Comparison of ENCODE assay signal across 7 cellular contexts in genomic region chr12:57632369-57632897, GRCh38. TPM values are rescaled to one million over a fixed set of nuclear protein-coding genes. Genes with fewer than 3 reads are reported as not detected.
A peak's percentile ranks its signal among the peaks of the same experiment; 100 is the strongest.
DNase-seq lines count a peak whose midpoint lies in the region; ATAC-seq and TF ChIP-seq lines count a peak whose summit lies in the region.

No MANE protein-coding gene starts in this region.

- no peak overlapping the region for H3K27ac ChIP-seq in rectal smooth muscle tissue (ENCODE audit: low read depth, low read length)

- H3K27me3 ChIP-seq in rectal smooth muscle tissue (ENCODE audit: control insufficient read depth, insufficient read depth, low read length): peaks cover 13% of the 10 kb centered on the region

- peak overlapping the region; percentile 59 for H3K4me3 ChIP-seq in GM12865 (ENCODE audit: low read depth, low read length)
- peak overlapping the region; percentile 58 for H3K4me3 ChIP-seq in rectal smooth muscle tissue (ENCODE audit: low read length)

- no peak overlapping the region for H3K9ac ChIP-seq in rectal smooth muscle tissue (ENCODE audit: low read length)

- DNase-seq in GM12865 (ENCODE audit: low read depth) (no peak), HuH-7 (ENCODE audit: low spot score) (peak; percentile 66), Right ventricle myocardium superior (no peak), pons (ENCODE audit: low spot score) (no peak), NCI-H2196 treated with DMSO at 0.1 percent for 48 hours (lab: John Stamatoyannopoulos, UW; ENCODE audit: unreplicated experiment) (no peak)
- peak; percentile 37 to 40 for DNase-seq in activated T-cell treated with anti-CD3 and anti-CD28 coated beads, Interleukin-2, amount 50 U/mL, for 72 hours

- ATAC-seq in activated T-cell treated with anti-CD3 and anti-CD28 coated beads, Interleukin-2, amount 50 U/mL, for 72 hours (replicated peaks in 1 of 2): peak; percentile 43 to 46
- peak; percentile 54 for ATAC-seq in Right ventricle myocardium superior (ENCODE audit: poor library complexity)

- peak overlapping the region; percentile 86 for H3K4me3 Mint-ChIP-seq in activated T-cell treated with anti-CD3 and anti-CD28 coated beads, Interleukin-2, amount 50 U/mL, for 72 hours

- peaks cover 15% of the 10 kb centered on the region for H3K4me1 Mint-ChIP-seq in activated T-cell treated with anti-CD3 and anti-CD28 coated beads, Interleukin-2, amount 50 U/mL, for 72 hours (ENCODE audit: low read depth)

- H3K27ac Mint-ChIP-seq in activated T-cell treated with anti-CD3 and anti-CD28 coated beads, Interleukin-2, amount 50 U/mL, for 72 hours: no peak overlapping the region

- no peaks in the 10 kb centered on the region for H3K9me3 Mint-ChIP-seq in activated T-cell treated with anti-CD3 and anti-CD28 coated beads, Interleukin-2, amount 50 U/mL, for 72 hours

- H3K36me3 Mint-ChIP-seq in activated T-cell treated with anti-CD3 and anti-CD28 coated beads, Interleukin-2, amount 50 U/mL, for 72 hours (ENCODE audit: insufficient read depth in 2 of 2): no peaks in the 10 kb centered on the region

- no peak for TF ChIP-seq CTCF in GM12865 (IDR thresholded peaks at IDR 0.05; ENCODE audit: insufficient read depth, low read depth, low read length, missing control alignments)

- H3K27me3 Mint-ChIP-seq in activated T-cell treated with anti-CD3 and anti-CD28 coated beads, Interleukin-2, amount 50 U/mL, for 72 hours (ENCODE audit: low read depth): peaks cover 46% of the 10 kb centered on the region

- H3K36me3 ChIP-seq in rectal smooth muscle tissue (ENCODE audit: control insufficient read depth, insufficient read depth, low read length): no peaks in the 10 kb centered on the region

- no peaks in the 10 kb centered on the region for H3K4me1 ChIP-seq in rectal smooth muscle tissue (ENCODE audit: control insufficient read depth, insufficient read depth, low read length)

- intact Hi-C loops in Right ventricle myocardium superior (cut with DNase I): no loop called here

RNA-seq across cellular contexts. Expression of gene B4GALNT1, which starts 0.6 kb away (rescaled TPM):
- 1 to 10 TPM; 2.5 to 3.8 TPM for total RNA-seq in activated T-cell treated with anti-CD3 and anti-CD28 coated beads, Interleukin-2, amount 50 U/mL, for 72 hours
- 5.6 TPM for total RNA-seq in Right ventricle myocardium superior

RNA-seq across cellular contexts. Expression of gene ARHGEF25, which starts 21.2 kb away (rescaled TPM):
- 1 to 10 TPM; 2.8 to 5.3 TPM for total RNA-seq in activated T-cell treated with anti-CD3 and anti-CD28 coated beads, Interleukin-2, amount 50 U/mL, for 72 hours
- 14.3 TPM for total RNA-seq in Right ventricle myocardium superior

RNA-seq across cellular contexts. Expression of gene DTX3, which starts 27.8 kb away (rescaled TPM):
- 10 to 100 TPM; 44.3 to 52.7 TPM for total RNA-seq in activated T-cell treated with anti-CD3 and anti-CD28 coated beads, Interleukin-2, amount 50 U/mL, for 72 hours
- total RNA-seq in Right ventricle myocardium superior: 21.7 TPM

RNA-seq across cellular contexts. Expression of gene PIP4K2C, which starts 41.4 kb away (rescaled TPM):
- 10 to 100 TPM; 21.3 to 23.1 TPM for total RNA-seq in activated T-cell treated with anti-CD3 and anti-CD28 coated beads, Interleukin-2, amount 50 U/mL, for 72 hours
- 12.4 TPM for total RNA-seq in Right ventricle myocardium superior

Comparison
In these comparisons a context has a peak if more than half of its experiments do, and no peak if none do; other contexts are left out.
1. DNase-seq: peak in HuH-7 (single experiment) and activated T-cell treated with anti-CD3 and anti-CD28 coated beads, Interleukin-2, amount 50 U/mL, for 72 hours (2 of 2); none in GM12865 (single experiment), Right ventricle myocardium superior (single experiment), pons (single experiment) and NCI-H2196 treated with DMSO at 0.1 percent for 48 hours (single experiment).